In the genomic region with DNA sequence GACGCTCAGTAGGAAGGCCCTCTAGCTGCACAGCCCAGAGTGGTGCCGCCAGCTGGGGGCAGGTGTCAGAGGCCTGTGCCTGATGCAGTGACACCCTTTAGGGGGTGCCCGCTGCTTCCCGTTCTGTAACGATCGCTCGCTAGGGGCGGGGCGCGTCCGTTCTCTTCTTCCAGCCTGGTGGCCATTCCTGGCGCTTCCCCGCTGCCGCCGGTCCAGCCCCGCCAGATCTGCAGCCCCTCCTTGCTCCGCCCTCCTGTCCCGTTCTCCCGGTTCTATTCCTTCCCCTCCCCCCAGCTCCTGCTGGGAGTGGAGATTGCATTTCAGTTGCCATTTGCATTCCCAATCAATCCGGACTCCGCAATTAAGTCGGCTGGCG, we compare ENCODE assay signal across 10 cellular contexts. TPM values are rescaled to one million over a fixed set of nuclear protein-coding genes. Genes with fewer than 3 reads are reported as not detected.
DNase-seq lines count a peak whose midpoint lies in the region; ATAC-seq and TF ChIP-seq lines count a peak whose summit lies in the region.
"Had no signal": no experiment of that assay in that cellular context is flagged by ENCODE, and none has a peak within 500 bp of the region (broad histone marks: within the 10 kb centered on the region; RNA-seq: fewer than 3 reads in every experiment).

No MANE protein-coding gene starts in this region.

- H3K4me1 Mint-ChIP-seq in activated CD4-positive, alpha-beta T cell treated with anti-CD3 and anti-CD28 coated beads for 36 hours = peaks cover 5% of the 10 kb centered on the region

- no peak overlapping the region for H3K9ac ChIP-seq in HUES6 (ENCODE audit: low read length)

- intact Hi-C loops in activated CD4-positive, alpha-beta T cell treated with anti-CD3 and anti-CD28 coated beads for 36 hours (cut with DNase I, micrococcal nuclease) = loop anchor here in 1 of 2 experiments (10.0 kb wide), 1 partner anchor 119 kb away; a partner anchor contains a TSS

- H3K9me3 Mint-ChIP-seq in activated CD4-positive, alpha-beta T cell treated with anti-CD3 and anti-CD28 coated beads for 36 hours (ENCODE audit: low read depth) = no peaks in the 10 kb centered on the region
- H3K9me3 Mint-ChIP-seq: activated T-cell treated with anti-CD3 and anti-CD28 coated beads, Interleukin-2, amount 50 U/mL, for 24 hours had no signal

- POLR2A ChIA-PET in activated CD4-positive, alpha-beta T cell treated with anti-CD3 and anti-CD28 coated beads for 36 hours (lab: Charles Lee) = no interaction called here

- H3K9me3 ChIP-seq in HUES6 (ENCODE audit: control insufficient read depth, insufficient read depth, low read depth, low read length) = no peaks in the 10 kb centered on the region
- H3K9me3 ChIP-seq in ectodermal cell (ENCODE audit: control insufficient read depth, low read length) = no peaks in the 10 kb centered on the region
- H3K9me3 ChIP-seq in thoracic aorta = no peaks in the 10 kb centered on the region
- H3K9me3 ChIP-seq in WERI-Rb-1 (ENCODE audit: severe bottlenecking) = no peaks in the 10 kb centered on the region
- H3K9me3 ChIP-seq: neutrophil had no signal

- H3K27me3 ChIP-seq in HUES6 (ENCODE audit: control insufficient read depth, insufficient read depth, low read length) (peaks cover 28% of the 10 kb centered on the region), ectodermal cell (ENCODE audit: control insufficient read depth, insufficient read depth, low read length, poor library complexity, severe bottlenecking) (no peaks in the 10 kb centered on the region), thoracic aorta (replicated peaks; ENCODE audit: insufficient read depth) (no peaks in the 10 kb centered on the region), WERI-Rb-1 (ENCODE audit: insufficient read depth, low read depth, severe bottlenecking) (no peaks in the 10 kb centered on the region)
- H3K27me3 ChIP-seq: neutrophil had no signal

- ATAC-seq in thoracic aorta (ENCODE audit: insufficient number of reproducible peaks, low FRiP score, low read depth) (no peak), HG02571 (IDR thresholded peaks at IDR 0.05; ENCODE audit: unreplicated experiment) (no peak)
- no peak for ATAC-seq in activated CD4-positive, alpha-beta T cell treated with anti-CD3 and anti-CD28 coated beads for 36 hours

- TF ChIP-seq CTCF in thoracic aorta (IDR thresholded peaks at IDR 0.05) = peak; percentile 21
- TF ChIP-seq CTCF in WERI-Rb-1 (IDR thresholded peaks at IDR 0.05; ENCODE audit: low read depth, low read length) = no peak

- H3K27ac ChIP-seq in HUES6 (ENCODE audit: low read depth, low read length) (no peak overlapping the region), ectodermal cell (ENCODE audit: insufficient read depth, low read depth, low read length, poor library complexity, severe bottlenecking) (peak overlapping the region; percentile 18), thoracic aorta (no peak overlapping the region), WERI-Rb-1 (no peak overlapping the region)
- H3K27ac ChIP-seq: neutrophil had no signal

- peaks cover 14% of the 10 kb centered on the region for H3K4me1 ChIP-seq in HUES6 (ENCODE audit: control insufficient read depth, insufficient read depth, low read length)
- peaks cover 19% of the 10 kb centered on the region for H3K4me1 ChIP-seq in ectodermal cell (ENCODE audit: control insufficient read depth, insufficient read depth, low read length)
- peaks cover 0 to 8% of the 10 kb centered on the region in 2 donors for H3K4me1 ChIP-seq in thoracic aorta (ENCODE audit: control insufficient read depth in 1 of 2, low read depth in 2 of 2)

- 3% methylated on average over 23 of the region's 23 CpGs for WGBS in ectodermal cell, 2 experiments

- CTCF ChIA-PET in activated CD4-positive, alpha-beta T cell treated with anti-CD3 and anti-CD28 coated beads for 36 hours (lab: Charles Lee) = interaction anchor here (0.6 to 2.0 kb wide), 4 partner anchors 13 to 119 kb away, joined by 3 to 10 read pairs (median 5); no protein-coding TSS in a partner anchor

- DNase-seq in left kidney (ENCODE audit: low read depth, low spot score) (peak; percentile 82), thoracic aorta (ENCODE audit: low spot score) (no peak), WERI-Rb-1 (no peak), SHP77 (lab: John Stamatoyannopoulos, UW) (no peak)
- no peak for DNase-seq in activated CD4-positive, alpha-beta T cell treated with anti-CD3 and anti-CD28 coated beads for 36 hours
- DNase-seq: activated T-cell treated with anti-CD3 and anti-CD28 coated beads, Interleukin-2, amount 50 U/mL, for 24 hours had no signal

- no peak overlapping the region for H3K4me3 Mint-ChIP-seq in activated CD4-positive, alpha-beta T cell treated with anti-CD3 and anti-CD28 coated beads for 36 hours
- H3K4me3 Mint-ChIP-seq: activated T-cell treated with anti-CD3 and anti-CD28 coated beads, Interleukin-2, amount 50 U/mL, for 24 hours had no signal

- H3K36me3 ChIP-seq in HUES6 (ENCODE audit: control insufficient read depth, insufficient read depth, low read length) (peaks cover 41% of the 10 kb centered on the region), ectodermal cell (ENCODE audit: control insufficient read depth, insufficient read depth, low read length) (peaks cover 5% of the 10 kb centered on the region), thoracic aorta (peaks cover 22% of the 10 kb centered on the region), WERI-Rb-1 (peaks cover 71% of the 10 kb centered on the region)

- no peak overlapping the region for H3K27ac Mint-ChIP-seq in activated CD4-positive, alpha-beta T cell treated with anti-CD3 and anti-CD28 coated beads for 36 hours
- H3K27ac Mint-ChIP-seq: activated T-cell treated with anti-CD3 and anti-CD28 coated beads, Interleukin-2, amount 50 U/mL, for 24 hours had no signal

- no peaks in the 10 kb centered on the region for H3K27me3 Mint-ChIP-seq in activated CD4-positive, alpha-beta T cell treated with anti-CD3 and anti-CD28 coated beads for 36 hours
- H3K27me3 Mint-ChIP-seq: activated T-cell treated with anti-CD3 and anti-CD28 coated beads, Interleukin-2, amount 50 U/mL, for 24 hours had no signal

- peaks cover 13% of the 10 kb centered on the region for H3K36me3 Mint-ChIP-seq in activated CD4-positive, alpha-beta T cell treated with anti-CD3 and anti-CD28 coated beads for 36 hours (ENCODE audit: low read depth)

- peak overlapping the region; percentile 76 for H3K4me3 ChIP-seq in HUES6 (ENCODE audit: low read depth, low read length)
- H3K4me3 ChIP-seq in ectodermal cell (ENCODE audit: insufficient read depth, low read depth, low read length) = peak overlapping the region; percentile 43
- H3K4me3 ChIP-seq in thoracic aorta = peak overlapping the region; percentile 72
- H3K4me3 ChIP-seq in WERI-Rb-1 (ENCODE audit: low read depth, low read length) = no peak overlapping the region

RNA-seq across cellular contexts. Expression of a gene that starts 39.2 kb away (rescaled TPM):
- polyA plus RNA-seq in ectodermal cell (2013, experiment 1 of 4) = 72.8 TPM
- polyA plus RNA-seq in ectodermal cell (2013, experiment 2 of 4) = 63.8 TPM
- 55.5 TPM for polyA plus RNA-seq in ectodermal cell (2013, experiment 3 of 4)
- 62.2 TPM for polyA plus RNA-seq in ectodermal cell (2013, experiment 4 of 4)
- total RNA-seq in thoracic aorta = 10 to 100 TPM; 52.1 to 62.8 TPM
- 10 to 100 TPM; 29.4 to 33.2 TPM for total RNA-seq in activated CD4-positive, alpha-beta T cell treated with anti-CD3 and anti-CD28 coated beads for 36 hours

RNA-seq across cellular contexts. Expression of a gene that starts 42.0 kb away (rescaled TPM):
- 0.65 TPM for polyA plus RNA-seq in ectodermal cell (2013, experiment 1 of 4)
- 0.52 TPM for polyA plus RNA-seq in ectodermal cell (2013, experiment 2 of 4)
- 0.59 TPM for polyA plus RNA-seq in ectodermal cell (2013, experiment 3 of 4)
- 0.81 TPM for polyA plus RNA-seq in ectodermal cell (2013, experiment 4 of 4)
- not detected for total RNA-seq in thoracic aorta
- total RNA-seq in activated CD4-positive, alpha-beta T cell treated with anti-CD3 and anti-CD28 coated beads for 36 hours = under 1 TPM in 1 of 2 experiments, not detected in 1; 0.16 TPM

RNA-seq across cellular contexts. Expression of a gene that starts 42.2 kb away (rescaled TPM):
- 45.6 TPM for polyA plus RNA-seq in ectodermal cell (2013, experiment 1 of 4)
- 38.3 TPM for polyA plus RNA-seq in ectodermal cell (2013, experiment 2 of 4)
- polyA plus RNA-seq in ectodermal cell (2013, experiment 3 of 4) = 41.6 TPM
- 41.5 TPM for polyA plus RNA-seq in ectodermal cell (2013, experiment 4 of 4)
- 10 to 100 TPM; 25.7 to 35.2 TPM for total RNA-seq in thoracic aorta
- total RNA-seq in activated CD4-positive, alpha-beta T cell treated with anti-CD3 and anti-CD28 coated beads for 36 hours = 10 to 100 TPM; 54.0 to 67.7 TPM

RNA-seq across cellular contexts. Expression of a gene that starts 44.8 kb away (rescaled TPM):
- polyA plus RNA-seq in ectodermal cell (2013, experiment 1 of 4) = 55.1 TPM
- 44.8 TPM for polyA plus RNA-seq in ectodermal cell (2013, experiment 2 of 4)
- 48.3 TPM for polyA plus RNA-seq in ectodermal cell (2013, experiment 3 of 4)
- polyA plus RNA-seq in ectodermal cell (2013, experiment 4 of 4) = 55.4 TPM
- total RNA-seq in thoracic aorta = 100 to 1,000 TPM in 1 of 2 donors, 10 to 100 TPM in 1; 59.0 to 110 TPM
- total RNA-seq in activated CD4-positive, alpha-beta T cell treated with anti-CD3 and anti-CD28 coated beads for 36 hours = 10 to 100 TPM; 56.6 to 56.7 TPM
